8 cellular contexts compared by ENCODE assay signal in genomic region chr22:28799125-28799833, GRCh38. TPM values are rescaled to one million over a fixed set of nuclear protein-coding genes. Genes with fewer than 3 reads are reported as not detected.
DNase-seq lines count a peak whose midpoint lies in the region; ATAC-seq, FAIRE-seq and TF ChIP-seq lines count a peak whose summit lies in the region.

No MANE protein-coding gene starts in this region.

- peaks cover 65% of the 10 kb centered on the region for H3K4me1 ChIP-seq in CD4-positive, alpha-beta memory T cell (ENCODE audit: insufficient read depth, low read length)
- peaks cover 21% of the 10 kb centered on the region for H3K4me1 ChIP-seq in HAP-1
- no peaks in the 10 kb centered on the region for H3K4me1 ChIP-seq in breast epithelium
- H3K4me1 ChIP-seq in kidney (ENCODE audit: control insufficient read depth in 1 of 2, insufficient read depth in 1 of 2, low read depth in 1 of 2, low read length in 2 of 2): peaks cover 4 to 17% of the 10 kb centered on the region in 2 donors

- no peaks in the 10 kb centered on the region for H3K9me3 ChIP-seq in CD4-positive, alpha-beta memory T cell (ENCODE audit: control insufficient read depth in 1 of 2, low read length in 2 of 2)
- no peaks in the 10 kb centered on the region for H3K9me3 ChIP-seq in HAP-1
- H3K9me3 ChIP-seq in breast epithelium: no peaks in the 10 kb centered on the region
- H3K9me3 ChIP-seq in kidney (ENCODE audit: control insufficient read depth in 1 of 2, low read length in 2 of 2): no peaks in the 10 kb centered on the region

- peaks cover 39 to 85% (median 56%) of the 10 kb centered on the region in 4 donors for H3K4me1 Mint-ChIP-seq in CD4-positive, alpha-beta memory T cell
- H3K4me1 Mint-ChIP-seq in stimulated activated effector memory CD8-positive, alpha-beta T cell treated with anti-CD3 and anti-CD28 coated beads, Interleukin-12 subunit alpha, Interleukin-12 subunit beta, amount 100 ng/mL, for 72 hours: peaks cover 50% of the 10 kb centered on the region

- POLR2A ChIA-PET in CD4-positive, alpha-beta memory T cell (lab: Charles Lee; ENCODE audit: partially characterized antibody): interaction anchor here (0.9 to 7.5 kb wide), 19 partner anchors 8 to 881 kb away, joined by 3 to 236 read pairs (median 6); partner anchors contain the start of genes CCDC117, CHEK2, HSCB and RHBDD3
- POLR2A ChIA-PET in RWPE1 (lab: Yijun Ruan, JAX; ENCODE audit: low non-redundant PET): no interaction called here

- peak overlapping the region; percentile 96 for H3K27ac ChIP-seq in CD4-positive, alpha-beta memory T cell (ENCODE audit: low read depth, low read length)
- H3K27ac ChIP-seq in RWPE1 (peak overlapping the region; percentile 97), breast epithelium (peak overlapping the region; percentile 97 to 100), kidney (ENCODE audit: low read depth in 2 of 2, low read length in 2 of 2) (peak overlapping the region; percentile 99)

- peak overlapping the region; percentile 83 to 92 for H3K4me3 ChIP-seq in CD4-positive, alpha-beta memory T cell (ENCODE audit: low read length in 2 of 2)
- peak overlapping the region; percentile 71 for H3K4me3 ChIP-seq in HAP-1
- peak overlapping the region; percentile 64 to 100 (median 92) for H3K4me3 ChIP-seq in breast epithelium
- peak overlapping the region; percentile 86 to 94 for H3K4me3 ChIP-seq in kidney (ENCODE audit: low read length in 2 of 2)

- in situ Hi-C loops in HAP-1 (cut with MboI; ENCODE audit: low sequenced_read_pairs): no loop called here

- peak overlapping the region; percentile 89 to 100 (median 99) for H3K27ac Mint-ChIP-seq in CD4-positive, alpha-beta memory T cell
- H3K27ac Mint-ChIP-seq in stimulated activated effector memory CD8-positive, alpha-beta T cell treated with anti-CD3 and anti-CD28 coated beads, Interleukin-12 subunit alpha, Interleukin-12 subunit beta, amount 100 ng/mL, for 72 hours: peak overlapping the region; percentile 94

- TF ChIP-seq CTCF in RWPE1 (conservative IDR thresholded peaks at IDR 0.05; ENCODE audit: low read depth) (no peak), breast epithelium (IDR thresholded peaks at IDR 0.05) (no peak), kidney (IDR thresholded peaks at IDR 0.05; ENCODE audit: borderline replicate concordance, extremely low read depth, insufficient read depth) (no peak)

- ATAC-seq in stimulated activated effector memory CD8-positive, alpha-beta T cell treated with anti-CD3 and anti-CD28 coated beads, Interleukin-12 subunit alpha, Interleukin-12 subunit beta, amount 100 ng/mL, for 72 hours: peak; percentile 55
- no peak for ATAC-seq in GM21717 (IDR thresholded peaks at IDR 0.05; ENCODE audit: unreplicated experiment)

- H3K4me3 Mint-ChIP-seq in CD4-positive, alpha-beta memory T cell: peak overlapping the region; percentile 82 to 99 (median 93)
- H3K4me3 Mint-ChIP-seq in stimulated activated effector memory CD8-positive, alpha-beta T cell treated with anti-CD3 and anti-CD28 coated beads, Interleukin-12 subunit alpha, Interleukin-12 subunit beta, amount 100 ng/mL, for 72 hours: peak overlapping the region; percentile 78

- TF ChIP-seq POLR2A in breast epithelium (IDR thresholded peaks at IDR 0.05): peak; percentile 81

- peaks cover 41 to 73% of the 10 kb centered on the region in 2 donors for H3K36me3 Mint-ChIP-seq in CD4-positive, alpha-beta memory T cell
- peaks cover 79% of the 10 kb centered on the region for H3K36me3 Mint-ChIP-seq in stimulated activated effector memory CD8-positive, alpha-beta T cell treated with anti-CD3 and anti-CD28 coated beads, Interleukin-12 subunit alpha, Interleukin-12 subunit beta, amount 100 ng/mL, for 72 hours

- peak in 4 of 5 donors; percentile 27 to 56 (median 32) for DNase-seq in CD4-positive, alpha-beta memory T cell
- DNase-seq in HAP-1 (ENCODE audit: low spot score in 2 of 2) (peak; percentile 51 to 56), RWPE1 (ENCODE audit: low spot score) (peak; percentile 81), breast epithelium (ENCODE audit: low spot score in 2 of 2) (peak in 1 of 2 donors; percentile 71), kidney (peak; percentile 64), NCI-H187 (lab: John Stamatoyannopoulos, UW) (no peak)
- DNase-seq in stimulated activated effector memory CD8-positive, alpha-beta T cell treated with anti-CD3 and anti-CD28 coated beads, Interleukin-12 subunit alpha, Interleukin-12 subunit beta, amount 100 ng/mL, for 72 hours (ENCODE audit: low spot score in 2 of 2): peak; percentile 15 to 77

- CTCF ChIA-PET in CD4-positive, alpha-beta memory T cell (lab: Charles Lee; ENCODE audit: partially characterized antibody): interaction anchor here (1.0 to 7.4 kb wide), 6 partner anchors 9 to 30 kb away, joined by 3 to 73 read pairs (median 16); partner anchors contain the start of gene CCDC117
- CTCF ChIA-PET in RWPE1 (lab: Yijun Ruan, JAX): no interaction called here

- H3K27me3 Mint-ChIP-seq in CD4-positive, alpha-beta memory T cell: no peaks in the 10 kb centered on the region

- no peak for FAIRE-seq in kidney (lab: Jason Lieb, UNC)

- H3K27me3 ChIP-seq in CD4-positive, alpha-beta memory T cell (ENCODE audit: insufficient read depth, low read length): no peaks in the 10 kb centered on the region
- H3K27me3 ChIP-seq in HAP-1 (ENCODE audit: low read depth) (no peaks in the 10 kb centered on the region), breast epithelium (no peaks in the 10 kb centered on the region)

- H3K36me3 ChIP-seq in CD4-positive, alpha-beta memory T cell (ENCODE audit: insufficient read depth, low read length): peaks cover 30% of the 10 kb centered on the region
- H3K36me3 ChIP-seq in HAP-1 (replicated peaks) (peaks cover 55% of the 10 kb centered on the region), breast epithelium (peaks cover 6% of the 10 kb centered on the region), kidney (ENCODE audit: control insufficient read depth in 1 of 2, insufficient read depth in 2 of 2, low read length in 2 of 2) (peaks cover 26 to 35% of the 10 kb centered on the region in 2 donors)

- no peaks in the 10 kb centered on the region for H3K9me3 Mint-ChIP-seq in CD4-positive, alpha-beta memory T cell
- H3K9me3 Mint-ChIP-seq in stimulated activated effector memory CD8-positive, alpha-beta T cell treated with anti-CD3 and anti-CD28 coated beads, Interleukin-12 subunit alpha, Interleukin-12 subunit beta, amount 100 ng/mL, for 72 hours: no peaks in the 10 kb centered on the region

- peak overlapping the region; percentile 82 to 98 for H3K9ac ChIP-seq in kidney (ENCODE audit: low read length in 2 of 2)

- intact Hi-C loops in CD4-positive, alpha-beta memory T cell (cut with micrococcal nuclease): loop anchor here (1.0 kb wide), 1 partner anchor 27 kb away; the partner anchor contains the start of gene CCDC117
- intact Hi-C loops in breast epithelium (cut with DNase I; ENCODE audit: low total_unique reads): no loop called here
- intact Hi-C loops in kidney (cut with DNase I): no loop called here

RNA-seq across cellular contexts. Expression of gene XBP1, which starts 1.1 kb away (rescaled TPM):
- total RNA-seq in CD4-positive, alpha-beta memory T cell: 100 to 1,000 TPM; 154 to 164 TPM
- 100 to 1,000 TPM; 315 to 533 TPM for polyA plus RNA-seq in CD4-positive, alpha-beta memory T cell
- total RNA-seq in breast epithelium (1,000 to 10,000 TPM in 2 of 3 donors, 100 to 1,000 TPM in 1; 156 to 1,772 (median 1,383) TPM), kidney (220 TPM)
- 114 TPM for polyA plus RNA-seq in kidney (ENCODE audit: insufficient read depth, low read depth, low replicate concordance)

RNA-seq across cellular contexts. Expression of gene CCDC117, which starts 26.8 kb away (rescaled TPM):
- 10 to 100 TPM; 20.3 to 20.6 TPM for total RNA-seq in CD4-positive, alpha-beta memory T cell
- 1 to 10 TPM; 7.2 to 10.0 TPM for polyA plus RNA-seq in CD4-positive, alpha-beta memory T cell
- total RNA-seq in breast epithelium (10 to 100 TPM; 19.5 to 33.5 (median 23.9) TPM), kidney (16.8 TPM)
- polyA plus RNA-seq in kidney (ENCODE audit: insufficient read depth, low read depth, low replicate concordance): 8.7 TPM

RNA-seq across cellular contexts. Expression of gene HSCB, which starts 57.4 kb away (rescaled TPM):
- 10 to 100 TPM in 1 of 2 experiments, 1 to 10 TPM in 1; 9.3 to 11.1 TPM for total RNA-seq in CD4-positive, alpha-beta memory T cell
- polyA plus RNA-seq in CD4-positive, alpha-beta memory T cell: 10 to 100 TPM in 1 of 2 donors, 1 to 10 TPM in 1; 7.6 to 10.3 TPM
- total RNA-seq in breast epithelium (10 to 100 TPM; 25.3 to 49.3 (median 32.4) TPM), kidney (13.2 TPM)
- polyA plus RNA-seq in kidney (ENCODE audit: insufficient read depth, low read depth, low replicate concordance): 32.1 TPM

RNA-seq across cellular contexts. Expression of gene CHEK2, which starts 57.7 kb away (rescaled TPM):
- 1 to 10 TPM; 7.6 to 9.2 TPM for total RNA-seq in CD4-positive, alpha-beta memory T cell
- polyA plus RNA-seq in CD4-positive, alpha-beta memory T cell: 10 to 100 TPM in 1 of 2 donors, 1 to 10 TPM in 1; 4.6 to 16.4 TPM
- total RNA-seq in breast epithelium (10 to 100 TPM in 1 of 3 donors, 1 to 10 TPM in 2; 3.8 to 13.2 (median 6.2) TPM), kidney (10.1 TPM)
- 4.6 TPM for polyA plus RNA-seq in kidney (ENCODE audit: insufficient read depth, low read depth, low replicate concordance)

Comparison
In these comparisons a context has a peak if more than half of its experiments do, and no peak if none do; other contexts are left out.
1. DNase-seq: peak in CD4-positive, alpha-beta memory T cell (4 of 5), HAP-1 (2 of 2), RWPE1 (single experiment), kidney (single experiment) and stimulated activated effector memory CD8-positive, alpha-beta T cell treated with anti-CD3 and anti-CD28 coated beads, Interleukin-12 subunit alpha, Interleukin-12 subunit beta, amount 100 ng/mL, for 72 hours (2 of 2); none in NCI-H187 (0 of 2).
2. Peak in every context shown above with its lines, with median percentiles within 50 percentile points of each other: H3K27ac ChIP-seq and H3K4me3 ChIP-seq.